8 cellular contexts compared by ENCODE assay signal in genomic region chr15:52569244-52569585, GRCh38. TPM values are rescaled to one million over a fixed set of nuclear protein-coding genes. Genes with fewer than 3 reads are reported as not detected.
DNase-seq lines count a peak whose midpoint lies in the region; ATAC-seq and TF ChIP-seq lines count a peak whose summit lies in the region.

No MANE protein-coding gene starts in this region.

- H3K9me3 ChIP-seq in left lung (no peaks in the 10 kb centered on the region), thymus (ENCODE audit: control insufficient read depth) (no peaks in the 10 kb centered on the region)

- POLR2A ChIA-PET in activated CD4-positive, alpha-beta T cell treated with anti-CD3 and anti-CD28 coated beads for 36 hours (lab: Charles Lee), result interaction anchor here (0.7 to 1.4 kb wide), 4 partner anchors 10 to 199 kb away, joined by 3 to 10 read pairs (median 4); partner anchors contain the start of gene MYO5A

- intact Hi-C loops in activated CD4-positive, alpha-beta T cell treated with anti-CD3 and anti-CD28 coated beads for 36 hours (cut with DNase I, micrococcal nuclease), result loop anchor here (1.0 to 5.0 kb wide), 7 partner anchors 40 to 390 kb away; partner anchors contain the start of gene ATOSA (in 2 of the 2)
- intact Hi-C loops in left lung (cut with DNase I) (no loop called here), posterior cingulate gyrus (cut with DNase I) (loop anchor here (2.0 to 5.0 kb wide), 3 partner anchors 42 to 312 kb away; partner anchors contain the start of gene MYO5A)

- no peak for ATAC-seq in activated CD4-positive, alpha-beta T cell treated with anti-CD3 and anti-CD28 coated beads for 36 hours
- no peak for ATAC-seq in activated naive CD8-positive, alpha-beta T cell treated with anti-CD3 and anti-CD28 coated beads, Interleukin-2, amount 50 U/mL, for 24 hours
- ATAC-seq in left lung, result peak; percentile 5

- 53% methylated on average over 10 of the region's 10 CpGs for WGBS in thymus

- no peaks in the 10 kb centered on the region for H3K27me3 Mint-ChIP-seq in activated CD4-positive, alpha-beta T cell treated with anti-CD3 and anti-CD28 coated beads for 36 hours
- H3K27me3 Mint-ChIP-seq in activated naive CD8-positive, alpha-beta T cell treated with anti-CD3 and anti-CD28 coated beads, Interleukin-2, amount 50 U/mL, for 24 hours, result no peaks in the 10 kb centered on the region

- H3K27ac Mint-ChIP-seq in activated CD4-positive, alpha-beta T cell treated with anti-CD3 and anti-CD28 coated beads for 36 hours, result peak overlapping the region; percentile 96
- H3K27ac Mint-ChIP-seq in activated naive CD8-positive, alpha-beta T cell treated with anti-CD3 and anti-CD28 coated beads, Interleukin-2, amount 50 U/mL, for 24 hours, result peak overlapping the region; percentile 99

- peaks cover 20% of the 10 kb centered on the region for H3K36me3 Mint-ChIP-seq in activated CD4-positive, alpha-beta T cell treated with anti-CD3 and anti-CD28 coated beads for 36 hours (ENCODE audit: low read depth)
- H3K36me3 Mint-ChIP-seq in activated naive CD8-positive, alpha-beta T cell treated with anti-CD3 and anti-CD28 coated beads, Interleukin-2, amount 50 U/mL, for 24 hours (ENCODE audit: low read depth), result peaks cover 16% of the 10 kb centered on the region

- H3K27ac ChIP-seq in left lung, result peak overlapping the region; percentile 89 to 96
- H3K27ac ChIP-seq in thymus (ENCODE audit: low read depth), result peak overlapping the region; percentile 22

- no peaks in the 10 kb centered on the region for H3K9me3 Mint-ChIP-seq in activated CD4-positive, alpha-beta T cell treated with anti-CD3 and anti-CD28 coated beads for 36 hours (ENCODE audit: low read depth)
- H3K9me3 Mint-ChIP-seq in activated naive CD8-positive, alpha-beta T cell treated with anti-CD3 and anti-CD28 coated beads, Interleukin-2, amount 50 U/mL, for 24 hours, result no peaks in the 10 kb centered on the region

- H3K4me3 ChIP-seq in left lung (peak overlapping the region; percentile 55 to 87), thymus (ENCODE audit: low read length) (peak overlapping the region; percentile 70)

- DNase-seq in activated CD4-positive, alpha-beta T cell treated with anti-CD3 and anti-CD28 coated beads for 36 hours, result no peak
- no peak for DNase-seq in activated CD4-positive, alpha-beta T cell treated with anti-CD3 and anti-CD28 coated beads for 1 hour
- DNase-seq in activated naive CD8-positive, alpha-beta T cell treated with anti-CD3 and anti-CD28 coated beads, Interleukin-2, amount 50 U/mL, for 24 hours, result no peak
- DNase-seq in left lung (no peak), posterior cingulate gyrus (no peak), occipital lobe (lab: John Stamatoyannopoulos, UW) (no peak), NCI-H524 (lab: John Stamatoyannopoulos, UW) (no peak)

- H3K36me3 ChIP-seq in left lung, result no peaks in the 10 kb centered on the region
- H3K36me3 ChIP-seq in thymus (ENCODE audit: control insufficient read depth, insufficient read depth), result no peaks in the 10 kb centered on the region

- H3K4me1 Mint-ChIP-seq in activated CD4-positive, alpha-beta T cell treated with anti-CD3 and anti-CD28 coated beads for 36 hours, result peaks cover 24% of the 10 kb centered on the region
- H3K4me1 Mint-ChIP-seq in activated naive CD8-positive, alpha-beta T cell treated with anti-CD3 and anti-CD28 coated beads, Interleukin-2, amount 50 U/mL, for 24 hours, result peaks cover 33% of the 10 kb centered on the region

- TF ChIP-seq CTCF in left lung (IDR thresholded peaks at IDR 0.05), result no peak

- H3K27me3 ChIP-seq in left lung (no peaks in the 10 kb centered on the region), thymus (ENCODE audit: control insufficient read depth, insufficient read depth) (no peaks in the 10 kb centered on the region)

- CTCF ChIA-PET in activated CD4-positive, alpha-beta T cell treated with anti-CD3 and anti-CD28 coated beads for 36 hours (lab: Charles Lee), result interaction anchor here (0.7 kb wide), 1 partner anchor 41 kb away, joined by 3 read pairs; the partner anchor contains the start of gene MYO5A

- H3K4me3 Mint-ChIP-seq in activated CD4-positive, alpha-beta T cell treated with anti-CD3 and anti-CD28 coated beads for 36 hours, result peak overlapping the region; percentile 96
- peak overlapping the region; percentile 97 for H3K4me3 Mint-ChIP-seq in activated naive CD8-positive, alpha-beta T cell treated with anti-CD3 and anti-CD28 coated beads, Interleukin-2, amount 50 U/mL, for 24 hours

- H3K4me1 ChIP-seq in left lung, result peaks cover 23 to 38% of the 10 kb centered on the region in 2 donors
- peaks cover 15% of the 10 kb centered on the region for H3K4me1 ChIP-seq in thymus (ENCODE audit: control insufficient read depth, insufficient read depth, low read length)

RNA-seq across cellular contexts. Expression of gene ARPP19, which starts 0.4 kb away (rescaled TPM):
- 100 to 1,000 TPM; 141 to 185 TPM for total RNA-seq in activated CD4-positive, alpha-beta T cell treated with anti-CD3 and anti-CD28 coated beads for 36 hours
- 100 to 1,000 TPM; 152 to 158 TPM for total RNA-seq in left lung
- polyA plus RNA-seq in thymus, result 48.3 TPM
- total RNA-seq in occipital lobe, result 192 TPM

RNA-seq across cellular contexts. Expression of gene MYO5A, which starts 40.5 kb away (rescaled TPM):
- 10 to 100 TPM; 22.5 TPM for total RNA-seq in activated CD4-positive, alpha-beta T cell treated with anti-CD3 and anti-CD28 coated beads for 36 hours
- total RNA-seq in left lung (10 to 100 TPM; 21.8 to 33.4 TPM), occipital lobe (155 TPM)
- 8.7 TPM for polyA plus RNA-seq in thymus

Comparison
In these comparisons a context has a peak if more than half of its experiments do, and no peak if none do; other contexts are left out.
1. intact Hi-C loops: an anchor here in activated CD4-positive, alpha-beta T cell treated with anti-CD3 and anti-CD28 coated beads for 36 hours (1.0 to 5.0 kb wide) and posterior cingulate gyrus (2.0 to 5.0 kb wide); none called in left lung.